In the genomic region with DNA sequence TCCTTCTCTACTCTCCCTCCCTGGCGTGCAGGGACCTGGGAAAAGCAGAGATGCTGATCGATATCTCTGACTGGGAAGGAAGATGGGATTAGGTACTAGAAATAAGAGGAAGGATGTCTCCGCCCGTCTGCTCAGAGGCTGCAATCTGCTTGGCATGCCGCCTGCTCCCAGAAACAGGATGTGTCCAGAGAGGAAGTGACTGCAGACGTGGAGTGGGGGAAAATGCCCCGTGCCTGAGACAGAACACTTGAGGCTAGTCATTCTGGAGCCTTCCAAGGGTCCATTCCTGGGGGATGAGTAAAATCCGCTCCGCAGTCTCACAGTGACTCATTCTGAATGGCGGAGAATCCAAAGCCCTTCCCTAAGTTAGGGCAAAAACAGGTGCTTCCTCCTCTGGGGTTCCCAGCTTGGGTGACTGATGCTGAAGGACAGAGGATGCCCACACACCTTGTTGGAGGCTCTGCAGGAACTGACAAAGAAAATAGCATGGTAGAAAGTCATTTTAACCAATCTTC, we compare ENCODE assay signal across 8 cellular contexts. TPM values are rescaled to one million over a fixed set of nuclear protein-coding genes. Genes with fewer than 3 reads are reported as not detected.
A peak's percentile ranks its signal among the peaks of the same experiment; 100 is the strongest.
DNase-seq lines count a peak whose midpoint lies in the region; ATAC-seq, FAIRE-seq and TF ChIP-seq lines count a peak whose summit lies in the region.

No MANE protein-coding gene starts in this region.

- TF ChIP-seq RAD21 in GM12878 (IDR thresholded peaks at IDR 0.05; ENCODE audit: insufficient read depth, low read depth, low read length): no peak

- ATAC-seq in GM12878 (no peak), HG02610 (IDR thresholded peaks at IDR 0.05; ENCODE audit: unreplicated experiment) (no peak)

- no peaks in the 10 kb centered on the region; a peak in 2 of 22 replicates for H3K27me3 ChIP-seq in BLaER1 treated with 17β-estradiol and CSF1 and Interleukin-3, amounts not matched to agents 10 nM and 100 nM
- H3K27me3 ChIP-seq in GM12878 (replicated peaks in 1 of 2; ENCODE audit: control insufficient read depth in 2 of 2, insufficient read depth in 2 of 2, low read length in 1 of 2): no peaks in the 10 kb centered on the region; a peak in 1 of 4 replicates

- CTCF ChIA-PET in GM12878 (lab: Yijun Ruan, JAX): no interaction called here

- H3K4me3 Mint-ChIP-seq in immature natural killer cell: peak overlapping the region in 4 of 5 donors; percentile 30 to 60 (median 42)

- H3K9me3 ChIP-seq in BLaER1 treated with 17β-estradiol and CSF1 and Interleukin-3, amounts not matched to agents 10 nM and 100 nM (replicated peaks in 1 of 11): no peaks in the 10 kb centered on the region
- no peaks in the 10 kb centered on the region for H3K9me3 ChIP-seq in GM12878 (replicated peaks; ENCODE audit: control insufficient read depth, insufficient read depth, low read length)

- BruUV-seq in GM12878 (replicated peaks; lab: Mats Ljungman, UMichigan): no TSS peak

- TF ChIP-seq POLR2A in GM12878 (IDR thresholded peaks at IDR 0.05; ENCODE audit: low read depth, low read length): no peak

- SMC1A ChIA-PET in GM12878 (lab: Charles Lee; ENCODE audit: uncharacterized antibody, unreplicated experiment): no interaction called here

- no peaks in the 10 kb centered on the region for H3K79me2 ChIP-seq in GM12878 (ENCODE audit: control insufficient read depth, insufficient read depth, low read length)

- in situ Hi-C loops in GM12878 (cut with MboI): no loop called here
- in situ Hi-C loops in GM13976 (cut with MboI; ENCODE audit: low sequenced_read_pairs, unreplicated experiment): no loop called here

- TF ChIP-seq CTCF in GM12878 (IDR thresholded peaks at IDR 0.05 in 2 of 3, conservative IDR thresholded peaks at IDR 0.05 in 1 of 3; ENCODE audit: control insufficient read depth in 2 of 3, extremely low read depth in 1 of 3, insufficient read depth in 1 of 3, low read depth in 3 of 3, low read length in 3 of 3) (no peak), GM13976 (IDR thresholded peaks at IDR 0.05; ENCODE audit: borderline replicate concordance, control extremely low read depth, extremely low read depth, insufficient read depth, missing control alignments) (no peak)

- H3K9ac ChIP-seq in BLaER1 treated with 17β-estradiol and CSF1 and Interleukin-3, amounts not matched to agents 10 nM and 100 nM: peak overlapping the region in 3 of 11 experiments; percentile 16 to 68 (median 22); a peak in 6 of 22 replicates
- no peak overlapping the region for H3K9ac ChIP-seq in GM12878 (ENCODE audit: control insufficient read depth, insufficient read depth, low read length)

- H2AFZ ChIP-seq in GM12878 (ENCODE audit: control insufficient read depth, low read depth, low read length): no peak overlapping the region

- FAIRE-seq in GM12878 (lab: Jason Lieb, UNC): no peak

- H3K36me3 Mint-ChIP-seq in immature natural killer cell: no peaks in the 10 kb centered on the region

- peaks cover 53 to 88% (median 66%) of the 10 kb centered on the region in 10 experiments for H3K4me1 ChIP-seq in BLaER1 treated with 17β-estradiol and CSF1 and Interleukin-3, amounts not matched to agents 10 nM and 100 nM
- peaks cover 11% of the 10 kb centered on the region for H3K4me1 ChIP-seq in GM12878 (ENCODE audit: control insufficient read depth, insufficient read depth, low read length)

- H3K9me3 Mint-ChIP-seq in immature natural killer cell: no peaks in the 10 kb centered on the region

- 26% methylated on average over 10 of the region's 10 CpGs for WGBS in GM12878 (ENCODE audit: insufficient coverage, insufficient replicate concordance, low lambda C conversion rate, missing lambda C conversion rate)

- H3K27ac ChIP-seq in BLaER1 treated with 17β-estradiol and CSF1 and Interleukin-3, amounts not matched to agents 10 nM and 100 nM: peak overlapping the region in 8 of 11 experiments; percentile 5 to 95 (median 77); a peak in 12 of 22 replicates
- no peak overlapping the region for H3K27ac ChIP-seq in GM12878 (ENCODE audit: control insufficient read depth, insufficient read depth)

- H4K20me1 ChIP-seq in BLaER1 treated with 17β-estradiol and CSF1 and Interleukin-3, amounts not matched to agents 10 nM and 100 nM: no peaks in the 10 kb centered on the region
- H4K20me1 ChIP-seq in GM12878 (ENCODE audit: control insufficient read depth, insufficient read depth): no peaks in the 10 kb centered on the region

- H3K36me3 ChIP-seq in BLaER1 treated with 17β-estradiol and CSF1 and Interleukin-3, amounts not matched to agents 10 nM and 100 nM: no peaks in the 10 kb centered on the region
- no peaks in the 10 kb centered on the region for H3K36me3 ChIP-seq in GM12878 (ENCODE audit: control insufficient read depth in 2 of 2, insufficient read depth in 2 of 2, low read length in 1 of 2)

- peak overlapping the region; percentile 78 to 97 (median 84) for H3K27ac Mint-ChIP-seq in immature natural killer cell

- DNase-seq in LoVo (ENCODE audit: low spot score) (peak; percentile 93), GM12878 (ENCODE audit: low read depth, low spot score) (no peak), immature natural killer cell (no peak), stromal cell of bone marrow (ENCODE audit: low read depth) (peak; percentile 99), NCI-H1694 treated with DMSO at 0.1 percent for 48 hours (lab: John Stamatoyannopoulos, UW) (no peak), GM13976 (ENCODE audit: low spot score) (no peak)

- peaks cover 3 to 6% (median 5%) of the 10 kb centered on the region in 3 donors for H3K27me3 Mint-ChIP-seq in immature natural killer cell (ENCODE audit: low read depth in 3 of 3)

- peak overlapping the region in 2 of 10 experiments; percentile 6 to 22; a peak in 3 of 20 replicates for H3K4me3 ChIP-seq in BLaER1 treated with 17β-estradiol and CSF1 and Interleukin-3, amounts not matched to agents 10 nM and 100 nM
- no peak overlapping the region for H3K4me3 ChIP-seq in GM12878

- H3K4me1 Mint-ChIP-seq in immature natural killer cell: peaks cover 58 to 73% of the 10 kb centered on the region in 2 donors

- intact Hi-C loops in GM12878 (cut with micrococcal nuclease; ENCODE audit: unreplicated experiment): no loop called here

- TF ChIP-seq EP300 in GM12878 (IDR thresholded peaks at IDR 0.05; ENCODE audit: borderline replicate concordance in 1 of 2, control insufficient read depth in 1 of 2, low read depth in 2 of 2, low read length in 2 of 2): no peak

- H3K4me2 ChIP-seq in BLaER1 treated with 17β-estradiol and CSF1 and Interleukin-3, amounts not matched to agents 10 nM and 100 nM: peak overlapping the region; percentile 64 to 99 (median 91)
- no peak overlapping the region for H3K4me2 ChIP-seq in GM12878 (ENCODE audit: control insufficient read depth, insufficient read depth)

- RAD21 ChIA-PET in GM12878 (lab: Charles Lee; ENCODE audit: unreplicated experiment): no interaction called here

- POLR2A ChIA-PET in GM12878 (lab: Charles Lee): no interaction called here

TF ChIP-seq in GM12878, 131 proteins besides CTCF, POLR2A, EP300 and RAD21 (continues in another document):
- no peak for TF ChIP-seq CUX1 (IDR thresholded peaks at IDR 0.05; ENCODE audit: insufficient replicate concordance, low read depth, low read length)

RNA-seq across cellular contexts. Expression of gene SMURF2, which starts 45.0 kb away (rescaled TPM):
- 33.3 and 41.2 TPM in 2 replicates for total RNA-seq in GM12878 (2013; cell fraction: nucleolus; rRNA removed)
- total RNA-seq in GM12878 (2014; rRNA removed) (7.9 and 11.1 TPM in 2 replicates), GM12878 (2014; rRNA removed; fragmentation: Illumina TruSeq; extraction: Trizol) (13.0 and 13.4 TPM in 2 replicates), GM12878 (2021) (8.8 and 9.0 TPM in 2 replicates)
- 3.3 TPM for polyA plus RNA-seq in GM12878 (2011; ENCODE audit: low read depth)
- polyA plus RNA-seq in GM12878 (2011; rRNA removed) (11.8 and 13.6 TPM in 2 replicates), GM12878 (2014; fragmentation: Illumina TruSeq; extraction: Trizol) (12.0 and 12.7 TPM in 2 replicates), GM12878 (2014; fragmentation: Nextera tagmentation; extraction: Ambion mirVana) (1 to 10 TPM; 2.8 to 3.3 TPM), GM12878 (2014; rRNA removed) (6.5 and 7.1 TPM in 2 replicates), GM12878 (2016; fragmentation: Nextera tagmentation; extraction: Ambion mirVana) (1 to 10 TPM; 3.5 to 4.5 TPM), immature natural killer cell (1 to 10 TPM; 8.1 to 8.5 (median 8.3) TPM)
- 4.3 and 5.4 TPM in 2 replicates for polyA plus RNA-seq in GM12878 (2011; cell fraction: cytosol; rRNA removed)
- polyA plus RNA-seq in GM12878 (2011; cell fraction: nucleus; rRNA removed): 9.0 and 9.4 TPM in 2 replicates
- 4.4 and 5.1 TPM in 2 replicates for polyA plus RNA-seq in GM12878 (2012)
- 14.8 and 19.0 TPM in 2 replicates for polyA minus RNA-seq in GM12878 (2011; rRNA and poly(A)+ RNA removed)
- polyA minus RNA-seq in GM12878 (2011; cell fraction: cytosol; rRNA and poly(A)+ RNA removed): 6.1 and 6.9 TPM in 2 replicates
- polyA minus RNA-seq in GM12878 (2011; cell fraction: nucleus; rRNA and poly(A)+ RNA removed): 7.1 and 9.6 TPM in 2 replicates

Comparison
In these comparisons a context has a peak if more than half of its experiments do, and no peak if none do; other contexts are left out.
1. DNase-seq: peak in LoVo (single experiment) and stromal cell of bone marrow (single experiment); none in GM12878 (single experiment), immature natural killer cell (0 of 3), NCI-H1694 treated with DMSO at 0.1 percent for 48 hours (single experiment) and GM13976 (single experiment).